In genomic region chr15:66799242-66799641, GRCh38 we compare ENCODE assay signal across 26 cellular contexts.
"Had no signal": no experiment of that assay in that cellular context is flagged by ENCODE, and none has a peak within 500 bp of the region (broad histone marks: within the 10 kb centered on the region; RNA-seq: fewer than 3 reads in every experiment).

No MANE protein-coding gene starts in this region.

- H3K27ac Mint-ChIP-seq: activated CD8-positive, alpha-beta T cell treated with anti-CD3 and anti-CD28 coated beads, Interleukin-2, amount 10 ng/mL, durations not matched to agents 7 days and 5 days; activated naive CD8-positive, alpha-beta T cell treated with anti-CD3 and anti-CD28 coated beads, Interleukin-2, amount 50 U/mL, for 24 hours; activated T-helper 1 cell treated with anti-CD3 and anti-CD28 coated beads, Interleukin-12 subunit alpha, Interleukin-12 subunit beta, Interleukin-2, Interleukin-4 antibody, amounts not matched to agents 30 ng/mL and 10 ng/mL and 1 ng/mL, durations not matched to agents 14 hours and 24 hours and 36 hours; naive thymus-derived CD4-positive, alpha-beta T cell; progenitor cell of endocrine pancreas had no signal

- H3K27me3 ChIP-seq: spleen had no signal

- H3K9me3 ChIP-seq: lower lobe of right lung, spleen, thoracic aorta had no signal

- H3K4me3 Mint-ChIP-seq: activated CD8-positive, alpha-beta T cell treated with anti-CD3 and anti-CD28 coated beads, Interleukin-2, amount 10 ng/mL, durations not matched to agents 7 days and 5 days; activated naive CD8-positive, alpha-beta T cell treated with anti-CD3 and anti-CD28 coated beads, Interleukin-2, amount 50 U/mL, for 24 hours; activated T-helper 1 cell treated with anti-CD3 and anti-CD28 coated beads, Interleukin-12 subunit alpha, Interleukin-12 subunit beta, Interleukin-2, Interleukin-4 antibody, amounts not matched to agents 30 ng/mL and 10 ng/mL and 1 ng/mL, durations not matched to agents 14 hours and 24 hours and 36 hours; brain; naive thymus-derived CD4-positive, alpha-beta T cell; neural crest cell; type B pancreatic cell had no signal

- H3K36me3 Mint-ChIP-seq: brain; naive thymus-derived CD4-positive, alpha-beta T cell; type B pancreatic cell had no signal

- H3K9me3 Mint-ChIP-seq: activated naive CD8-positive, alpha-beta T cell treated with anti-CD3 and anti-CD28 coated beads, Interleukin-2, amount 50 U/mL, for 24 hours; activated T-helper 1 cell treated with anti-CD3 and anti-CD28 coated beads, Interleukin-12 subunit alpha, Interleukin-12 subunit beta, Interleukin-2, Interleukin-4 antibody, amounts not matched to agents 30 ng/mL and 10 ng/mL and 1 ng/mL, durations not matched to agents 14 hours and 24 hours and 36 hours; naive thymus-derived CD4-positive, alpha-beta T cell; neural crest cell had no signal

- H3K4me3 ChIP-seq: lower lobe of right lung, spleen, thoracic aorta had no signal

- H3K27ac ChIP-seq: lower lobe of right lung, spleen, thoracic aorta had no signal

- H3K36me3 ChIP-seq: lower lobe of right lung, spleen, thoracic aorta had no signal

- H3K4me1 Mint-ChIP-seq: activated naive CD8-positive, alpha-beta T cell treated with anti-CD3 and anti-CD28 coated beads, Interleukin-2, amount 50 U/mL, for 24 hours had no signal

- ATAC-seq: activated CD8-positive, alpha-beta T cell treated with anti-CD3 and anti-CD28 coated beads, Interleukin-2, amount 10 ng/mL, durations not matched to agents 7 days and 5 days; activated naive CD8-positive, alpha-beta T cell treated with anti-CD3 and anti-CD28 coated beads, Interleukin-2, amount 50 U/mL, for 24 hours; esophagus mucosa; left colon; lower lobe of right lung; naive thymus-derived CD4-positive, alpha-beta T cell had no signal

- DNase-seq: activated CD4-positive, alpha-beta T cell treated with anti-CD3 and anti-CD28 coated beads for 1 hour; activated CD4-positive, alpha-beta T cell treated with anti-CD3 and anti-CD28 coated beads, Interleukin-2, amount 50 U/mL, for 1 hour; activated CD8-positive, alpha-beta T cell treated with anti-CD3 and anti-CD28 coated beads, Interleukin-2, amount 10 ng/mL, durations not matched to agents 7 days and 5 days; activated gamma-delta T cell; activated naive CD4-positive, alpha-beta T cell treated with anti-CD3 and anti-CD28 coated beads, Interleukin-2, amount 50 U/mL, for 16 hours; activated naive CD8-positive, alpha-beta T cell treated with anti-CD3 and anti-CD28 coated beads, Interleukin-2, amount 50 U/mL, for 24 hours; anterior cingulate cortex; caudate nucleus; effector memory CD4-positive, alpha-beta T cell; left colon; lower lobe of right lung; naive thymus-derived CD4-positive, alpha-beta T cell; occipital lobe; retina; spleen; stimulated activated CD4-positive, alpha-beta T cell treated with anti-CD3 and anti-CD28 coated beads, Interleukin-4, amount 100 ng/mL, for 1 hour; stimulated activated naive CD4-positive, alpha-beta T cell; T-helper 1 cell had no signal

- FAIRE-seq: keratinocyte had no signal

- H3K27me3 Mint-ChIP-seq: type B pancreatic cell had no signal
